In genomic region chr13:51643882-51644281, GRCh38 we compare ENCODE assay signal across 1 cellular context.
TF ChIP-seq lines count a peak whose summit lies in the region.

No MANE protein-coding gene starts in this region.

TF ChIP-seq in HepG2, 621 proteins besides CTCF, POLR2A, EP300 and RAD21 (continued from another document and continues in another):
- no peak for TF ChIP-seq ZHX2 (IDR thresholded peaks at IDR 0.05; ENCODE audit: low read depth)
- no peak for TF ChIP-seq ZHX2 (CRISPR knock-in tag; IDR thresholded peaks at IDR 0.05; ENCODE audit: borderline replicate concordance)
- TF ChIP-seq PAX8 (CRISPR knock-in tag; IDR thresholded peaks at IDR 0.05; ENCODE audit: borderline replicate concordance) = no peak
- no peak for TF ChIP-seq MBD4 (IDR thresholded peaks at IDR 0.05; ENCODE audit: borderline replicate concordance, low read length)
- peak; percentile 75 for TF ChIP-seq ZNF652 (CRISPR knock-in tag; IDR thresholded peaks at IDR 0.05; ENCODE audit: borderline replicate concordance, low read depth)
- TF ChIP-seq SNAPC4 (CRISPR knock-in tag; IDR thresholded peaks at IDR 0.05) = no peak
- TF ChIP-seq, protein P1, sequence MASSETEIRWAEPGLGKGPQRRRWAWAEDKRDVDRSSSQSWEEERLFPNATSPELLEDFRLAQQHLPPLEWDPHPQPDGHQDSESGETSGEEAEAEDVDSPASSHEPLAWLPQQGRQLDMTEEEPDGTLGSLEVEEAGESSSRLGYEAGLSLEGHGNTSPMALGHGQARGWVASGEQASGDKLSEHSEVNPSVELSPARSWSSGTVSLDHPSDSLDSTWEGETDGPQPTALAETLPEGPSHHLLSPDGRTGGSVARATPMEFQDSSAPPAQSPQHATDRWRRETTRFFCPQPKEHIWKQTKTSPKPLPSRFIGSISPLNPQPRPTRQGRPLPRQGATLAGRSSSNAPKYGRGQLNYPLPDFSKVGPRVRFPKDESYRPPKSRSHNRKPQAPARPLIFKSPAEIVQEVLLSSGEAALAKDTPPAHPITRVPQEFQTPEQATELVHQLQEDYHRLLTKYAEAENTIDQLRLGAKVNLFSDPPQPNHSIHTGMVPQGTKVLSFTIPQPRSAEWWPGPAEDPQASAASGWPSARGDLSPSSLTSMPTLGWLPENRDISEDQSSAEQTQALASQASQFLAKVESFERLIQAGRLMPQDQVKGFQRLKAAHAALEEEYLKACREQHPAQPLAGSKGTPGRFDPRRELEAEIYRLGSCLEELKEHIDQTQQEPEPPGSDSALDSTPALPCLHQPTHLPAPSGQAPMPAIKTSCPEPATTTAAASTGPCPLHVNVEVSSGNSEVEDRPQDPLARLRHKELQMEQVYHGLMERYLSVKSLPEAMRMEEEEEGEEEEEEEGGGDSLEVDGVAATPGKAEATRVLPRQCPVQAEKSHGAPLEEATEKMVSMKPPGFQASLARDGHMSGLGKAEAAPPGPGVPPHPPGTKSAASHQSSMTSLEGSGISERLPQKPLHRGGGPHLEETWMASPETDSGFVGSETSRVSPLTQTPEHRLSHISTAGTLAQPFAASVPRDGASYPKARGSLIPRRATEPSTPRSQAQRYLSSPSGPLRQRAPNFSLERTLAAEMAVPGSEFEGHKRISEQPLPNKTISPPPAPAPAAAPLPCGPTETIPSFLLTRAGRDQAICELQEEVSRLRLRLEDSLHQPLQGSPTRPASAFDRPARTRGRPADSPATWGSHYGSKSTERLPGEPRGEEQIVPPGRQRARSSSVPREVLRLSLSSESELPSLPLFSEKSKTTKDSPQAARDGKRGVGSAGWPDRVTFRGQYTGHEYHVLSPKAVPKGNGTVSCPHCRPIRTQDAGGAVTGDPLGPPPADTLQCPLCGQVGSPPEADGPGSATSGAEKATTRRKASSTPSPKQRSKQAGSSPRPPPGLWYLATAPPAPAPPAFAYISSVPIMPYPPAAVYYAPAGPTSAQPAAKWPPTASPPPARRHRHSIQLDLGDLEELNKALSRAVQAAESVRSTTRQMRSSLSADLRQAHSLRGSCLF (CRISPR knock-in tag; IDR thresholded peaks at IDR 0.05; ENCODE audit: borderline replicate concordance) = no peak
- no peak for TF ChIP-seq MTA1 (CRISPR knock-in tag; IDR thresholded peaks at IDR 0.05; ENCODE audit: borderline replicate concordance)
- TF ChIP-seq, protein P2, sequence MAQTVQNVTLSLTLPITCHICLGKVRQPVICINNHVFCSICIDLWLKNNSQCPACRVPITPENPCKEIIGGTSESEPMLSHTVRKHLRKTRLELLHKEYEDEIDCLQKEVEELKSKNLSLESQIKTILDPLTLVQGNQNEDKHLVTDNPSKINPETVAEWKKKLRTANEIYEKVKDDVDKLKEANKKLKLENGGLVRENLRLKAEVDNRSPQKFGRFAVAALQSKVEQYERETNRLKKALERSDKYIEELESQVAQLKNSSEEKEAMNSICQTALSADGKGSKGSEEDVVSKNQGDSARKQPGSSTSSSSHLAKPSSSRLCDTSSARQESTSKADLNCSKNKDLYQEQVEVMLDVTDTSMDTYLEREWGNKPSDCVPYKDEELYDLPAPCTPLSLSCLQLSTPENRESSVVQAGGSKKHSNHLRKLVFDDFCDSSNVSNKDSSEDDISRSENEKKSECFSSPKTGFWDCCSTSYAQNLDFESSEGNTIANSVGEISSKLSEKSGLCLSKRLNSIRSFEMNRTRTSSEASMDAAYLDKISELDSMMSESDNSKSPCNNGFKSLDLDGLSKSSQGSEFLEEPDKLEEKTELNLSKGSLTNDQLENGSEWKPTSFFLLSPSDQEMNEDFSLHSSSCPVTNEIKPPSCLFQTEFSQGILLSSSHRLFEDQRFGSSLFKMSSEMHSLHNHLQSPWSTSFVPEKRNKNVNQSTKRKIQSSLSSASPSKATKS (CRISPR knock-in tag; IDR thresholded peaks at IDR 0.05) = no peak
- TF ChIP-seq, protein P3, sequence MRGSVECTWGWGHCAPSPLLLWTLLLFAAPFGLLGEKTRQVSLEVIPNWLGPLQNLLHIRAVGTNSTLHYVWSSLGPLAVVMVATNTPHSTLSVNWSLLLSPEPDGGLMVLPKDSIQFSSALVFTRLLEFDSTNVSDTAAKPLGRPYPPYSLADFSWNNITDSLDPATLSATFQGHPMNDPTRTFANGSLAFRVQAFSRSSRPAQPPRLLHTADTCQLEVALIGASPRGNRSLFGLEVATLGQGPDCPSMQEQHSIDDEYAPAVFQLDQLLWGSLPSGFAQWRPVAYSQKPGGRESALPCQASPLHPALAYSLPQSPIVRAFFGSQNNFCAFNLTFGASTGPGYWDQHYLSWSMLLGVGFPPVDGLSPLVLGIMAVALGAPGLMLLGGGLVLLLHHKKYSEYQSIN (CRISPR knock-in tag; IDR thresholded peaks at IDR 0.05; ENCODE audit: borderline replicate concordance) = no peak
- no peak for TF ChIP-seq RBAK (CRISPR knock-in tag; IDR thresholded peaks at IDR 0.05)
- TF ChIP-seq ZFX (CRISPR knock-in tag; IDR thresholded peaks at IDR 0.05; ENCODE audit: low read depth) = no peak
- no peak for TF ChIP-seq ZNF274 (CRISPR knock-in tag; IDR thresholded peaks at IDR 0.05)
- TF ChIP-seq ZNF333 (CRISPR knock-in tag; IDR thresholded peaks at IDR 0.05; ENCODE audit: borderline replicate concordance) = no peak
- peak; percentile 39; the same call in 1 of the 2 replicates for TF ChIP-seq NCOA2 (CRISPR knock-in tag; IDR thresholded peaks at IDR 0.05)
- TF ChIP-seq NCOA1 (CRISPR knock-in tag; IDR thresholded peaks at IDR 0.05) = no peak
- no peak for TF ChIP-seq SPEN (CRISPR knock-in tag; IDR thresholded peaks at IDR 0.05; ENCODE audit: low read depth)
- peak; percentile 47; the same call in 1 of the 2 replicates for TF ChIP-seq ZNF646 (CRISPR knock-in tag; IDR thresholded peaks at IDR 0.05)
- no peak for TF ChIP-seq ZNF570 (CRISPR knock-in tag; IDR thresholded peaks at IDR 0.05; ENCODE audit: borderline replicate concordance)
- no peak for TF ChIP-seq SOX13 (IDR thresholded peaks at IDR 0.05)
- TF ChIP-seq SOX13 (CRISPR knock-in tag; conservative IDR thresholded peaks at IDR 0.05 in 1 of 2, IDR thresholded peaks at IDR 0.05 in 1 of 2) = peak in 1 of 2 experiments; percentile 17; a peak in 1 of 4 replicates
- TF ChIP-seq ZNF761 (CRISPR knock-in tag; conservative IDR thresholded peaks at IDR 0.05) = no peak
- no peak for TF ChIP-seq HINFP (CRISPR knock-in tag; IDR thresholded peaks at IDR 0.05; ENCODE audit: low read depth)
